18 cellular contexts compared by ENCODE assay signal in the genomic region with DNA sequence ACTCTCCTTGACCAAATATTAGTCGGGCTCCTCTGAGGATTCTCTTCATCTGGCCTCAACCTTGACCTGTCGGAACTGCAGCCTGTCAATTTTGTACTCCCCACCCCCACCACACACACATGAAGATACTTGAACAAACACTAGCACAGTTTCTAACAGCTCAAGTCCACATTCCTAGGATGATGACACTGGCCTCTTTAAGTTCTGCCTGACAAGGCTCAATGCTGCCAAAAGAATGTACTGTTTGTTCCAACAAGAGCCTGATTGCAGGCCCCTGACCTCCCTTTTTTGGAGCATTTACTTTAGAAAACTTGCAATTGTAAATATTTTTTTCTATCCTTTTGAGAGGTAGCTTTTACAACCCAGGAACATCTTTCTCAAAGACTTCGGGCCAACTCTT.
DNase-seq lines count a peak whose midpoint lies in the region; ATAC-seq lines count a peak whose summit lies in the region.
"Had no signal": no experiment of that assay in that cellular context is flagged by ENCODE, and none has a peak within 500 bp of the region (broad histone marks: within the 10 kb centered on the region; RNA-seq: fewer than 3 reads in every experiment).

No MANE protein-coding gene starts in this region.

- DNase-seq in COLO829 (ENCODE audit: low spot score) = peak; percentile 50
- peak; percentile 73 for DNase-seq in SK-MEL-5 (ENCODE audit: low read depth, low spot score)
- peak; percentile 44 for DNase-seq in fibroblast of peridontal ligament (ENCODE audit: extremely low read depth)
- peak; percentile 34 for DNase-seq in renal cortical epithelial cell (ENCODE audit: low read depth)
- DNase-seq in activated naive CD8-positive, alpha-beta T cell treated with anti-CD3 and anti-CD28 coated beads, Interleukin-2, amount 50 U/mL, for 24 hours = no peak
- DNase-seq in NCI-H1930 (lab: John Stamatoyannopoulos, UW) = no peak
- no peak for DNase-seq in activated CD4-positive, alpha-beta T cell treated with anti-CD3 and anti-CD28 coated beads, Interleukin-2, amount 10 ng/mL, durations not matched to agents 7 days and 5 days
- DNase-seq: activated CD8-positive, alpha-beta T cell treated with anti-CD3 and anti-CD28 coated beads, Interleukin-2, amount 10 ng/mL, durations not matched to agents 7 days and 5 days; AML-193; amygdala; CD8-positive, alpha-beta memory T cell; central memory CD4-positive, alpha-beta T cell; DMS79; Karpas-422; naive thymus-derived CD4-positive, alpha-beta T cell; NCI-H1694 treated with DMSO at 0.1 percent for 48 hours; T-helper 9 cell had no signal

- in situ Hi-C loops in SK-MEL-5 (cut with HindIII; ENCODE audit: low pct_unique_long_range_greater_than_20kb, low sequenced_read_pairs) = no loop called here

- peaks cover 14% of the 10 kb centered on the region for H3K9me3 Mint-ChIP-seq in activated naive CD8-positive, alpha-beta T cell treated with anti-CD3 and anti-CD28 coated beads, Interleukin-2, amount 50 U/mL, for 24 hours
- H3K9me3 Mint-ChIP-seq in activated CD4-positive, alpha-beta T cell treated with anti-CD3 and anti-CD28 coated beads, Interleukin-2, amount 10 ng/mL, durations not matched to agents 7 days and 5 days = no peaks in the 10 kb centered on the region

- no peaks in the 10 kb centered on the region for H3K27me3 Mint-ChIP-seq in activated naive CD8-positive, alpha-beta T cell treated with anti-CD3 and anti-CD28 coated beads, Interleukin-2, amount 50 U/mL, for 24 hours
- H3K27me3 Mint-ChIP-seq in activated CD4-positive, alpha-beta T cell treated with anti-CD3 and anti-CD28 coated beads, Interleukin-2, amount 10 ng/mL, durations not matched to agents 7 days and 5 days = no peaks in the 10 kb centered on the region

- no peaks in the 10 kb centered on the region for H3K36me3 Mint-ChIP-seq in activated naive CD8-positive, alpha-beta T cell treated with anti-CD3 and anti-CD28 coated beads, Interleukin-2, amount 50 U/mL, for 24 hours (ENCODE audit: low read depth)
- no peaks in the 10 kb centered on the region for H3K36me3 Mint-ChIP-seq in activated CD4-positive, alpha-beta T cell treated with anti-CD3 and anti-CD28 coated beads, Interleukin-2, amount 10 ng/mL, durations not matched to agents 7 days and 5 days (ENCODE audit: low read depth)
- H3K36me3 Mint-ChIP-seq: CD8-positive, alpha-beta memory T cell had no signal

- POLR2A ChIA-PET in activated CD4-positive, alpha-beta T cell treated with anti-CD3 and anti-CD28 coated beads, Interleukin-2, amount 10 ng/mL, durations not matched to agents 7 days and 5 days (lab: Charles Lee) = no interaction called here

- no peak for ATAC-seq in activated naive CD8-positive, alpha-beta T cell treated with anti-CD3 and anti-CD28 coated beads, Interleukin-2, amount 50 U/mL, for 24 hours
- ATAC-seq: activated CD8-positive, alpha-beta T cell treated with anti-CD3 and anti-CD28 coated beads, Interleukin-2, amount 10 ng/mL, durations not matched to agents 7 days and 5 days; naive thymus-derived CD4-positive, alpha-beta T cell; sciatic nerve had no signal

- no peak overlapping the region for H3K4me3 Mint-ChIP-seq in activated naive CD8-positive, alpha-beta T cell treated with anti-CD3 and anti-CD28 coated beads, Interleukin-2, amount 50 U/mL, for 24 hours
- H3K4me3 Mint-ChIP-seq in activated CD4-positive, alpha-beta T cell treated with anti-CD3 and anti-CD28 coated beads, Interleukin-2, amount 10 ng/mL, durations not matched to agents 7 days and 5 days = no peak overlapping the region
- H3K4me3 Mint-ChIP-seq: activated CD8-positive, alpha-beta T cell treated with anti-CD3 and anti-CD28 coated beads, Interleukin-2, amount 10 ng/mL, durations not matched to agents 7 days and 5 days; CD8-positive, alpha-beta memory T cell; naive thymus-derived CD4-positive, alpha-beta T cell had no signal

- H3K27ac Mint-ChIP-seq in activated naive CD8-positive, alpha-beta T cell treated with anti-CD3 and anti-CD28 coated beads, Interleukin-2, amount 50 U/mL, for 24 hours = no peak overlapping the region
- no peak overlapping the region for H3K27ac Mint-ChIP-seq in activated CD4-positive, alpha-beta T cell treated with anti-CD3 and anti-CD28 coated beads, Interleukin-2, amount 10 ng/mL, durations not matched to agents 7 days and 5 days
- H3K27ac Mint-ChIP-seq: activated CD8-positive, alpha-beta T cell treated with anti-CD3 and anti-CD28 coated beads, Interleukin-2, amount 10 ng/mL, durations not matched to agents 7 days and 5 days; CD8-positive, alpha-beta memory T cell; naive thymus-derived CD4-positive, alpha-beta T cell had no signal

- no peaks in the 10 kb centered on the region for H3K4me1 Mint-ChIP-seq in activated naive CD8-positive, alpha-beta T cell treated with anti-CD3 and anti-CD28 coated beads, Interleukin-2, amount 50 U/mL, for 24 hours
- H3K4me1 Mint-ChIP-seq in activated CD4-positive, alpha-beta T cell treated with anti-CD3 and anti-CD28 coated beads, Interleukin-2, amount 10 ng/mL, durations not matched to agents 7 days and 5 days = no peaks in the 10 kb centered on the region
- H3K4me1 Mint-ChIP-seq: CD8-positive, alpha-beta memory T cell; naive thymus-derived CD4-positive, alpha-beta T cell had no signal

- CTCF ChIA-PET in activated CD4-positive, alpha-beta T cell treated with anti-CD3 and anti-CD28 coated beads, Interleukin-2, amount 10 ng/mL, durations not matched to agents 7 days and 5 days (lab: Charles Lee) = no interaction called here

Comparison
In these comparisons a context has a peak if more than half of its experiments do, and no peak if none do; other contexts are left out.
1. DNase-seq: peak in COLO829 (single experiment), SK-MEL-5 (single experiment), fibroblast of peridontal ligament (single experiment) and renal cortical epithelial cell (single experiment); none in activated naive CD8-positive, alpha-beta T cell treated with anti-CD3 and anti-CD28 coated beads, Interleukin-2, amount 50 U/mL, for 24 hours (single experiment), NCI-H1930 (0 of 2) and activated CD4-positive, alpha-beta T cell treated with anti-CD3 and anti-CD28 coated beads, Interleukin-2, amount 10 ng/mL, durations not matched to agents 7 days and 5 days (single experiment).